ENCODE assay signal across 14 cellular contexts in genomic region chr17:79927136-79927661, GRCh38.
"Had no signal": no experiment of that assay in that cellular context is flagged by ENCODE, and none has a peak within 500 bp of the region (broad histone marks: within the 10 kb centered on the region; RNA-seq: fewer than 3 reads in every experiment).

No MANE protein-coding gene starts in this region.

- ATAC-seq: gastrocnemius medialis, heart left ventricle had no signal

- H3K9me3 Mint-ChIP-seq: mesothelial cell of epicardium had no signal

- H3K27ac ChIP-seq: cardiac muscle cell, gastrocnemius medialis, heart left ventricle, neutrophil, right atrium auricular region, vagina had no signal

- H3K9me3 ChIP-seq: gastrocnemius medialis, heart left ventricle, neutrophil, right atrium auricular region, tibial nerve, vagina had no signal

- DNase-seq: activated CD4-positive, alpha-beta T cell treated with anti-CD3 and anti-CD28 coated beads, Interleukin-2, amount 50 U/mL, for 48 hours; dorsolateral prefrontal cortex; erythroblast; gastrocnemius medialis; heart left ventricle; small intestine; stimulated activated CD4-positive, alpha-beta T cell treated with anti-CD3 and anti-CD28 coated beads, Interleukin-4, amount 100 ng/mL, for 24 hours had no signal

- H3K27ac Mint-ChIP-seq: mesothelial cell of epicardium had no signal

- H3K4me3 Mint-ChIP-seq: mesothelial cell of epicardium had no signal

- H3K36me3 ChIP-seq: cardiac muscle cell, gastrocnemius medialis, heart left ventricle, neutrophil, right atrium auricular region, tibial nerve, vagina had no signal

- H3K4me3 ChIP-seq: cardiac muscle cell, gastrocnemius medialis, heart left ventricle, lung, right atrium auricular region, tibial nerve, vagina had no signal

- H3K36me3 Mint-ChIP-seq: mesothelial cell of epicardium had no signal
